ENCODE assay signal across 6 cellular contexts in genomic region chr6:12243169-12243568, GRCh38. TPM values are rescaled to one million over a fixed set of nuclear protein-coding genes. Genes with fewer than 3 reads are reported as not detected.
"Had no signal": no experiment of that assay in that cellular context is flagged by ENCODE, and none has a peak within 500 bp of the region (broad histone marks: within the 10 kb centered on the region; RNA-seq: fewer than 3 reads in every experiment).

No MANE protein-coding gene starts in this region.

- ATAC-seq: HepG2, K562 had no signal

- H3K4me3 Mint-ChIP-seq: IgD-negative memory B cell had no signal

- H3K27ac ChIP-seq: HL-60 had no signal

- DNase-seq: IMR-90, KBM-7 had no signal

- H3K4me3 ChIP-seq: K562 had no signal

- H3K27me3 Mint-ChIP-seq: IgD-negative memory B cell had no signal

- H3K9me3 Mint-ChIP-seq: IgD-negative memory B cell had no signal

- H3K27ac Mint-ChIP-seq: IgD-negative memory B cell had no signal

RNA-seq across cellular contexts. Expression of gene EDN1, which starts 47.0 kb away (rescaled TPM):
- total RNA-seq: K562 had no signal
- polyA plus RNA-seq: IgD-negative memory B cell had no signal
